Comparison of ENCODE assay signal across 17 cellular contexts in the genomic region with DNA sequence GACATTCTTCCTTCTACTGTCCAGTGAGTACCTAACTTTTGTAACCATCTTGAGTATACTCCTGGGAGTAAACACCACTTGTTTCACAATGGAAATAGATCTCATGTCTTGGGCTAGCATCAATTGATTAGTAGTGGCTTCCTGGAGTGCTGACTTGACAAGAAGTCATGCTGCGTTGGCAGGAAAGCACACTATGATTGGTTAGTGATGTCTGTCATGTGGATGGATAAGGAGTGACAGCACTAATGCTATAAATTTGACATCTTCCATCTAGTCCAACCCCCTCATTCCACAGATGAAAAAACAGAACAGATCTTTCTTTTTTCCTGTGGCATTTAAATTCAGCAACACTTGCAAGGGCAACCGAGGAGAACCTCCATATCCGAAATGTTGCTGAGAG. TPM values are rescaled to one million over a fixed set of nuclear protein-coding genes. Genes with fewer than 3 reads are reported as not detected.
DNase-seq lines count a peak whose midpoint lies in the region; FAIRE-seq and TF ChIP-seq lines count a peak whose summit lies in the region.
"Had no signal": no experiment of that assay in that cellular context is flagged by ENCODE, and none has a peak within 500 bp of the region (broad histone marks: within the 10 kb centered on the region; RNA-seq: fewer than 3 reads in every experiment).

No MANE protein-coding gene starts in this region.

- H2BK15ac ChIP-seq in H1 (ENCODE audit: low read length), result no peak overlapping the region

- no peak for TF ChIP-seq POLR2A in H1 (IDR thresholded peaks at IDR 0.05; ENCODE audit: control extremely low read depth in 1 of 2, low read depth in 2 of 2, low read length in 2 of 2)

- H4K20me1 ChIP-seq in H1 (replicated peaks in 1 of 2; ENCODE audit: control insufficient read depth in 1 of 2, insufficient read depth in 2 of 2, low read length in 2 of 2), result no peaks in the 10 kb centered on the region
- H4K20me1 ChIP-seq: BLaER1 treated with 17β-estradiol and CSF1 and Interleukin-3, amounts not matched to agents 10 nM and 100 nM had no signal

- no peak overlapping the region for H3K56ac ChIP-seq in H1 (replicated peaks; ENCODE audit: insufficient read length, low read depth, low read length)

- H3K36me3 ChIP-seq in HEK293 (ENCODE audit: control insufficient read depth in 2 of 2, insufficient read depth in 1 of 2, low read length in 2 of 2) (no peaks in the 10 kb centered on the region), H1 (ENCODE audit: control insufficient read depth in 2 of 4, insufficient read depth in 4 of 4, low read length in 3 of 4) (no peaks in the 10 kb centered on the region)
- H3K36me3 ChIP-seq: BLaER1 treated with 17β-estradiol and CSF1 and Interleukin-3, amounts not matched to agents 10 nM and 100 nM had no signal

- no peak overlapping the region for H4K5ac ChIP-seq in H1 (ENCODE audit: insufficient read length, low read depth, low read length)

- no peak overlapping the region for H3K4ac ChIP-seq in H1 (replicated peaks; ENCODE audit: insufficient read length, low read depth, low read length)

- no peak overlapping the region for H3K18ac ChIP-seq in H1 (ENCODE audit: extremely low read depth, low read length)

- no peak overlapping the region for H4K8ac ChIP-seq in H1 (ENCODE audit: extremely low read depth, insufficient read depth, low read length)

- no peak overlapping the region for H2BK120ac ChIP-seq in H1 (replicated peaks; ENCODE audit: low read depth, low read length)

- no peak overlapping the region for H3K14ac ChIP-seq in H1 (ENCODE audit: insufficient read length)

- H2BK5ac ChIP-seq in H1 (ENCODE audit: low read depth, low read length), result no peak overlapping the region

- TF ChIP-seq RAD21 in H1 (IDR thresholded peaks at IDR 0.05 in 1 of 2, conservative IDR thresholded peaks at IDR 0.05 in 1 of 2; ENCODE audit: low read depth in 2 of 2, low read length in 2 of 2), result no peak

- no peak overlapping the region for H3K4me2 ChIP-seq in H1 (ENCODE audit: insufficient read depth in 1 of 2, low read depth in 2 of 2, low read length in 2 of 2)
- H3K4me2 ChIP-seq: BLaER1 treated with 17β-estradiol and CSF1 and Interleukin-3, amounts not matched to agents 10 nM and 100 nM; GM23338 had no signal

- H3K79me2 ChIP-seq in H1 (ENCODE audit: control insufficient read depth in 1 of 2, insufficient read depth in 2 of 2, low read length in 2 of 2), result no peaks in the 10 kb centered on the region

- H3K79me1 ChIP-seq in H1 (ENCODE audit: low read depth, low read length), result no peaks in the 10 kb centered on the region

- no peak overlapping the region for H2AFZ ChIP-seq in H1 (ENCODE audit: low read length)
- H2AFZ ChIP-seq: GM23338 had no signal

- H3K4me1 ChIP-seq in HEK293 (ENCODE audit: control insufficient read depth, insufficient read depth, low read length), result no peaks in the 10 kb centered on the region
- H3K4me1 ChIP-seq in H1 (replicated peaks in 1 of 4; ENCODE audit: control insufficient read depth in 3 of 4, insufficient read depth in 4 of 4, low read length in 3 of 4), result peaks cover 0 to 10% (median 3%) of the 10 kb centered on the region in 4 experiments; a peak in 3 of 7 replicates

- no peak for TF ChIP-seq CTCF in HEK293 (tag by site-specific recombination; IDR thresholded peaks at IDR 0.05)
- no peak for TF ChIP-seq CTCF in H1 (IDR thresholded peaks at IDR 0.05; ENCODE audit: control extremely low read depth in 1 of 3, insufficient read depth in 1 of 3, low read depth in 1 of 3, low read length in 3 of 3)

- FAIRE-seq in HTR-8/SVneo (lab: Jason Lieb, UNC) (peak; percentile 4), H1 (lab: Jason Lieb, UNC) (no peak)
- FAIRE-seq: GM12878, GM19239 had no signal

- DNase-seq in HTR-8/SVneo (ENCODE audit: insufficient read length, low spot score) (no peak), H1 (ENCODE audit: low read depth in 1 of 2, low spot score in 2 of 2) (no peak), renal cortical epithelial cell (ENCODE audit: low read depth) (peak; percentile 13), DMS 273 treated with DMSO at 0.1 percent for 48 hours (lab: John Stamatoyannopoulos, UW) (no peak), kidney tubule cell (ENCODE audit: low spot score) (no peak)
- DNase-seq: Calu3; CD8-positive, alpha-beta T cell; DMS53; DND-41; EL; H7; KBM-7 had no signal

- TF ChIP-seq EP300 in H1 (IDR thresholded peaks at IDR 0.05; ENCODE audit: borderline replicate concordance in 1 of 2, low read depth in 2 of 2, low read length in 2 of 2), result no peak

- H3K27ac ChIP-seq in HEK293 (ENCODE audit: extremely low read depth, low read depth, low read length), result no peak overlapping the region
- no peak overlapping the region for H3K27ac ChIP-seq in H1 (ENCODE audit: low read depth, low read length)
- H3K27ac ChIP-seq: BLaER1 treated with 17β-estradiol and CSF1 and Interleukin-3, amounts not matched to agents 10 nM and 100 nM had no signal

- H3K27me3 ChIP-seq in H1 (replicated peaks in 1 of 4; ENCODE audit: control insufficient read depth in 3 of 4, extremely low read depth in 1 of 4, insufficient read depth in 3 of 4, low read length in 3 of 4), result no peaks in the 10 kb centered on the region
- H3K27me3 ChIP-seq: BLaER1 treated with 17β-estradiol and CSF1 and Interleukin-3, amounts not matched to agents 10 nM and 100 nM had no signal

- POLR2A ChIA-PET in HEK293 (lab: Yijun Ruan, JAX) (no interaction called here), H1 (lab: Charles Lee; ENCODE audit: partially characterized antibody) (no interaction called here)

- H2BK12ac ChIP-seq in H1 (ENCODE audit: low read depth, low read length), result no peak overlapping the region

- H3K23me2 ChIP-seq in H1 (ENCODE audit: low read depth, low read length), result no peaks in the 10 kb centered on the region

- H2BK20ac ChIP-seq in H1 (ENCODE audit: low read length), result no peak overlapping the region

- H2AK5ac ChIP-seq in H1 (ENCODE audit: low read depth, low read length), result no peak overlapping the region

- H3K4me3 ChIP-seq in HEK293 (ENCODE audit: low read depth, low read length) (no peak overlapping the region), H1 (ENCODE audit: extremely low read depth in 1 of 4, insufficient read depth in 2 of 4, low read depth in 3 of 4, low read length in 4 of 4) (no peak overlapping the region)
- H3K4me3 ChIP-seq: BLaER1 treated with 17β-estradiol and CSF1 and Interleukin-3, amounts not matched to agents 10 nM and 100 nM; GM12878; GM23338 had no signal

- H3K9me3 ChIP-seq in HEK293 (ENCODE audit: control insufficient read depth, insufficient read depth, low read depth, low read length) (no peaks in the 10 kb centered on the region), H1 (ENCODE audit: insufficient read depth in 2 of 2, low read depth in 1 of 2, low read length in 1 of 2) (peaks cover 0 to 3% of the 10 kb centered on the region in 2 experiments; a peak in 1 of 4 replicates)

- no peak overlapping the region for H3K9ac ChIP-seq in H1 (replicated peaks in 1 of 4; ENCODE audit: extremely low read depth in 1 of 4, low read depth in 3 of 4, low read length in 3 of 4)
- H3K9ac ChIP-seq: BLaER1 treated with 17β-estradiol and CSF1 and Interleukin-3, amounts not matched to agents 10 nM and 100 nM had no signal

- H3K23ac ChIP-seq in H1 (ENCODE audit: insufficient read length), result no peak overlapping the region

- H4K91ac ChIP-seq in H1 (replicated peaks; ENCODE audit: insufficient read length, low read length), result no peak overlapping the region

- WGBS in H1 (ENCODE audit: extremely low coverage in 1 of 2, insufficient coverage in 1 of 2, insufficient read length in 1 of 2, insufficient replicate concordance in 2 of 2, low coverage in 1 of 2, low lambda C conversion rate in 2 of 2, missing lambda C conversion rate in 1 of 2), 2 experiments, result 92% methylated on average over 3 of the region's 3 CpGs; no CpG with 5 or more reads in 1 of the 2 experiments

- CTCF ChIA-PET in HEK293 (lab: Yijun Ruan, JAX) (interaction anchor here (0.7 to 0.8 kb wide), 2 partner anchors 125 to 190 kb away, joined by 3 read pairs; no protein-coding TSS in a partner anchor), H1 (lab: Charles Lee; ENCODE audit: partially characterized antibody) (interaction anchor here (0.7 to 1.0 kb wide), 2 partner anchors 46 to 250 kb away, joined by 3 read pairs; a partner anchor contains a TSS)

TF ChIP-seq in HEK293, 187 proteins besides CTCF, POLR2A, EP300 and RAD21 (continues in another document):
- peak; percentile 60 for TF ChIP-seq ZBTB17 (tag by site-specific recombination; IDR thresholded peaks at IDR 0.05)

TF ChIP-seq in H1, 55 proteins besides CTCF, POLR2A, EP300 and RAD21:
- TF ChIP-seq MAFK (IDR thresholded peaks at IDR 0.05; ENCODE audit: low read depth, low read length), result peak; percentile 39
- TF ChIP-seq JUND (IDR thresholded peaks at IDR 0.05; ENCODE audit: low read length), result no peak

RNA-seq across cellular contexts. Expression of a gene that starts 47.6 kb away (rescaled TPM):
- total RNA-seq in H1 (2021; fragmentation: NEBNext Ultra II Directional; extraction: Animal tissue kit (Norgen Biotek cat#: 25700)), result 8.0 and 8.9 TPM in 2 replicates
- 2.9 and 3.7 TPM in 2 replicates for polyA plus RNA-seq in H1 (2011; rRNA removed)
- 2.8 TPM for polyA plus RNA-seq in H1 (2011; cell fraction: cytosol; rRNA removed)
- 5.6 TPM for polyA plus RNA-seq in H1 (2011; cell fraction: nucleus; rRNA removed)
- polyA plus RNA-seq in H1 (2012, experiment 1 of 2), result 2.4 to 2.9 TPM (median 2.7 TPM) in 4 replicates
- 0.22 TPM for polyA plus RNA-seq in H1 (2012, experiment 2 of 2)
- 1.6 TPM for polyA plus RNA-seq in H1 (2013, experiment 1 of 2)
- 1.8 TPM for polyA plus RNA-seq in H1 (2013, experiment 2 of 2)
- 11.8 and 13.0 TPM in 2 replicates for polyA minus RNA-seq in H1 (2011; rRNA and poly(A)+ RNA removed)
- polyA minus RNA-seq in H1 (2011; cell fraction: cytosol; rRNA and poly(A)+ RNA removed), result 6.1 TPM
- 17.2 TPM for polyA minus RNA-seq in H1 (2011; cell fraction: nucleus; rRNA and poly(A)+ RNA removed)
- 27.1 and 56.1 TPM in 2 replicates for total RNA-seq in renal cortical epithelial cell
- total RNA-seq: CD8-positive, alpha-beta T cell had no signal
